17 cellular contexts compared by ENCODE assay signal in the genomic region with DNA sequence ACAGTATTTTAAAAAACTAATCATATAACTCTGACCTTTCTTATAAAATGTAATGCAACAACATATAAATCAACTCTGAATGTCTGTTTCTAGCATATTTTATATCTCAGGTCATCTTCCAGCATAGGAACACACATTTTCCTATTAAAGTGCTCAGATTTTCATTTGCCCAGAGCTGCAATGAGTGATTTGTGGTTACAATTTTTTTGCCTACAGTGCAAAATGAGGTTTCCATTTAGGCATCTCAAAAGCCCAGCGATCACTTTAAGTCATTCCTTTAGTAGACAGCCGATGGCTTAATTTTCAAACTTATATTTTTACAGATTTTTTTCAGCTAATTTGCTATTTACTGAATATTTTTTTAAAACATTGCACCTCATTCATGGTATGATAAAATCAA. TPM values are rescaled to one million over a fixed set of nuclear protein-coding genes. Genes with fewer than 3 reads are reported as not detected.
"Had no signal": no experiment of that assay in that cellular context is flagged by ENCODE, and none has a peak within 500 bp of the region (broad histone marks: within the 10 kb centered on the region; RNA-seq: fewer than 3 reads in every experiment).

No MANE protein-coding gene starts in this region.

- DNase-seq: activated CD4-positive, alpha-beta T cell treated with anti-CD3 and anti-CD28 coated beads, Interleukin-2, amount 10 ng/mL, durations not matched to agents 7 days and 5 days; activated CD4-positive, CD25-positive, alpha-beta regulatory T cell; activated CD8-positive, alpha-beta memory T cell treated with anti-CD3 and anti-CD28 coated beads for 24 hours; activated naive CD4-positive, alpha-beta T cell treated with anti-CD3 and anti-CD28 coated beads for 36 hours; central memory CD4-positive, alpha-beta T cell; cortex of kidney; effector CD8-positive, alpha-beta T cell; hypothalamus; kidney glomerular epithelial cell; mucosa of descending colon; nucleus accumbens; stimulated activated CD4-positive, alpha-beta T cell treated with anti-CD3 and anti-CD28 coated beads, Interleukin-4, amount 100 ng/mL, for 1 hour; stimulated activated naive CD8-positive, alpha-beta T cell treated with anti-CD3 and anti-CD28 coated beads, Interleukin-15, amount 100 ng/mL, for 72 hours; T-helper 17 cell; transverse colon had no signal

- H3K36me3 ChIP-seq: transverse colon had no signal

- ATAC-seq: activated T-helper 17 cell treated with anti-CD3 and anti-CD28 coated beads, Interleukin-2, amount 50 U/mL, for 72 hours; mucosa of descending colon; natural killer cell treated with Interleukin-12 subunit alpha and Interleukin-12 subunit beta and Interleukin-15 and Interleukin-18, amount 100 ng/mL, for 72 hours; stimulated activated naive CD8-positive, alpha-beta T cell treated with anti-CD3 and anti-CD28 coated beads, Interleukin-15, amount 100 ng/mL, for 72 hours; T-helper 17 cell had no signal

- H3K4me1 ChIP-seq: transverse colon had no signal

- H3K4me3 ChIP-seq: mucosa of descending colon had no signal

- H3K27me3 ChIP-seq: transverse colon had no signal

- H3K9me3 ChIP-seq: mucosa of descending colon, transverse colon had no signal

RNA-seq across cellular contexts. Expression of a gene that starts 1.0 kb away (rescaled TPM):
- total RNA-seq: activated CD4-positive, alpha-beta T cell treated with anti-CD3 and anti-CD28 coated beads, Interleukin-2, amount 10 ng/mL, durations not matched to agents 7 days and 5 days; activated naive CD4-positive, alpha-beta T cell treated with anti-CD3 and anti-CD28 coated beads for 36 hours; activated T-helper 17 cell treated with anti-CD3 and anti-CD28 coated beads, Interleukin-2, amount 50 U/mL, for 72 hours; natural killer cell treated with Interleukin-12 subunit alpha and Interleukin-12 subunit beta and Interleukin-15 and Interleukin-18, amount 100 ng/mL, for 72 hours; T-helper 17 cell had no signal
